ENCODE assay signal across 23 cellular contexts in the genomic region with DNA sequence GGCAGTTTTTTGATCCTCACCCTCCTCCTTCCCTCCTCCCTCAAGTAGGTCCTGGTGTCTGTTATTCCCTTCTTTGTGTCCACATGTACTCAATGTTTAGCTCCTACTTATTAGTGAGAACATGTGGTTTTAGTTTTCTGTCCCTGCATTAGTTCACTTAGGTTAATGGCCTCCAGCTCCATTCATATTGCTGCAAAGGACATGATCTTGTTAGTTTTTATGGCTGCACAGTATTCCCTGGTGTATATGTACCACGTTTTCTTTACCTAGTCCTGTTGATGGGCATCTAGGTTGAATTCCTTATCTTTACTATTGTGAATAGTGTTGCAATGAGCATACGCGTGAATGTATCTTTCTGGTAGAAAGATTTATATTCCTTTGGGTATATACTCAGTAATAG.
"Had no signal": no experiment of that assay in that cellular context is flagged by ENCODE, and none has a peak within 500 bp of the region (broad histone marks: within the 10 kb centered on the region; RNA-seq: fewer than 3 reads in every experiment).

No MANE protein-coding gene starts in this region.

- H3K4me3 ChIP-seq: MG63 had no signal

- H3K27ac ChIP-seq: RWPE1 had no signal

- DNase-seq: IMR-90, Karpas-422, KG1, MG63, NCI-H1092, NCI-H1105 treated with DMSO at 0.1 percent for 48 hours, NCI-H1417 treated with DMSO at 0.1 percent for 48 hours, NCI-H146, NCI-H1694 treated with DMSO at 0.1 percent for 48 hours, NCI-H1930, NCI-H2081, NCI-H2171, NCI-H226, NCI-H446, NCI-H510A, NCI-H524 treated with DMSO at 0.1 percent for 48 hours, NCI-H69, NCI-H774, PC-3, SHP77 had no signal

- H3K27me3 ChIP-seq: MG63 had no signal

- ATAC-seq: HepG2, Panc1, PC-3 had no signal
